9 cellular contexts compared by ENCODE assay signal in the genomic region with DNA sequence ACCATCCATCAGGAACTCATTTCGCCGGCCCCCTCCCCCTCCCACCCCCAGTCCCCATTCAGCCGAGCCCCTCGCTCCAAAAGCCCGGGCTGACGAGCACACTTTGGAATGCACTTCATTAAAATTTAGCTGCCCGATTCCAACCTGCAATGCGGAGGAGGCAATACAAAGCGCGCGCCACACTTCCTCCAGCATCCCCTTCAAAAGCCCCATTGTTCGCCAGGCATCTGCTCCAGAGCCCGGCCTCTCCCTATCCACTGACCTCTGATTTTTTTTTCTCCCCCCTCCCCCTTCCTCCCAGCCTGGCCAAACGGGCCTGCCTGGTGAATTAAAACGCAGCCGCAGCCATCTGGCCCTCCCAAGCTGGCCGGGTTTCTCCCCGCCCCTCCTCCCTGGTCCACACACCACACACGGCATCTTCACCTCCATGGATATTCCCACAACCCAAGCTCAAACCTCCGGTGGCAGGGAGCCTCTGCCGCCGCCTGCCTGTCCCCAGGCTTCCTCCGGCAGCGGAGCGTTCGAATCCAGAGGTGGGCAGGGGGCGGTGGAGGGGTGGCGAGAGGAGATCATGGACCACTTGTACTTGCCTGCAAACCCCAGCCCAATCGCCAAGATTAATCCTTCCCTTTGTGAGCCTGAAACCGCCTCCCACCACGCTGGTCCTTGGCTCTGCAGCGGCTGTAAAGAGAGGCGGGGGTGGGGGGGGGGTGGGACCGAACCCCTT.
DNase-seq lines count a peak whose midpoint lies in the region; ATAC-seq, FAIRE-seq and TF ChIP-seq lines count a peak whose summit lies in the region.
"Had no signal": no experiment of that assay in that cellular context is flagged by ENCODE, and none has a peak within 500 bp of the region (broad histone marks: within the 10 kb centered on the region; RNA-seq: fewer than 3 reads in every experiment).

No MANE protein-coding gene starts in this region.

- H3K9me3 ChIP-seq in osteoblast (ENCODE audit: low read depth, low read length) = no peaks in the 10 kb centered on the region
- H3K9me3 ChIP-seq in PC-3 (ENCODE audit: low read length) = no peaks in the 10 kb centered on the region

- TF ChIP-seq CTCF in osteoblast (IDR thresholded peaks at IDR 0.05; ENCODE audit: extremely low read depth, low read depth, low read length) (no peak), PC-3 (conservative IDR thresholded peaks at IDR 0.05; ENCODE audit: low read depth, low read length) (no peak)

- H3K9ac ChIP-seq in PC-3 (ENCODE audit: low read length) = no peak overlapping the region

- POLR2A ChIA-PET in PC-3 (lab: Charles Lee; ENCODE audit: unreplicated experiment) = no interaction called here

- no peaks in the 10 kb centered on the region for H3K36me3 ChIP-seq in osteoblast (ENCODE audit: insufficient read depth, low read length)
- no peaks in the 10 kb centered on the region for H3K36me3 ChIP-seq in PC-3 (ENCODE audit: low read depth, low read length)

- intact Hi-C loops in head of caudate nucleus (cut with DNase I) = loop anchor here (10.0 kb wide), 1 partner anchor 113 kb away; no protein-coding TSS in a partner anchor
- intact Hi-C loops in PC-3 (cut with micrococcal nuclease) = no loop called here

- H2AFZ ChIP-seq in osteoblast (ENCODE audit: low read length) = no peak overlapping the region
- H2AFZ ChIP-seq in PC-3 (ENCODE audit: low read length) = no peak overlapping the region

- BruUV-seq in PC-3 (replicated peaks; lab: Mats Ljungman, UMichigan) = no TSS peak

- H3K79me2 ChIP-seq in osteoblast (ENCODE audit: insufficient read depth, low read length) = peaks cover 48% of the 10 kb centered on the region
- no peaks in the 10 kb centered on the region for H3K79me2 ChIP-seq in PC-3 (ENCODE audit: low read length)

- no peak for ATAC-seq in PC-3
- ATAC-seq: Panc1 had no signal

- no peak overlapping the region for H3K27ac ChIP-seq in osteoblast (ENCODE audit: low read depth, low read length)
- no peak overlapping the region for H3K27ac ChIP-seq in PC-3 (ENCODE audit: low read length)

- CTCF ChIA-PET in PC-3 (lab: Charles Lee) = no interaction called here

- peak overlapping the region; percentile 62 for H3K4me3 ChIP-seq in osteoblast (ENCODE audit: insufficient read depth, low read length)
- no peak overlapping the region for H3K4me3 ChIP-seq in PC-3 (ENCODE audit: low read length)

- H3K27me3 ChIP-seq in osteoblast (ENCODE audit: insufficient read depth, low read length) (no peaks in the 10 kb centered on the region), PC-3 (ENCODE audit: low read length) (no peaks in the 10 kb centered on the region)

- H3K4me2 ChIP-seq in osteoblast (ENCODE audit: insufficient read depth, low read length) = peak overlapping the region; percentile 71
- H3K4me2 ChIP-seq in PC-3 (ENCODE audit: low read length) = no peak overlapping the region

- no peak for FAIRE-seq in RCC 7860 (lab: Jason Lieb, UNC)

- DNase-seq in DMS 273 (lab: John Stamatoyannopoulos, UW; ENCODE audit: unreplicated experiment) (peak; percentile 90), NCI-H82 treated with DMSO at 0.1 percent for 48 hours (lab: John Stamatoyannopoulos, UW; ENCODE audit: unreplicated experiment) (peak; percentile 43), head of caudate nucleus (peak; percentile 58 to 90 (median 79)), osteoblast (ENCODE audit: insufficient read length, low spot score, missing footprints) (peak; percentile 83), RCC 7860 (ENCODE audit: low spot score) (no peak), PC-3 (no peak)
- no peak for DNase-seq in activated CD8-positive, alpha-beta memory T cell treated with anti-CD3 and anti-CD28 coated beads, Interleukin-2, amount 50 U/mL, for 4 hours
- DNase-seq in stimulated activated CD4-positive, alpha-beta T cell treated with anti-CD3 and anti-CD28 coated beads, Interleukin-4, amount 100 ng/mL, for 1 hour = no peak

- H3F3A ChIP-seq in PC-3 (ENCODE audit: low read length, unreplicated experiment) = no peaks in the 10 kb centered on the region

- H3K4me1 ChIP-seq in osteoblast (ENCODE audit: insufficient read depth, low read length) = no peaks in the 10 kb centered on the region
- no peaks in the 10 kb centered on the region for H3K4me1 ChIP-seq in PC-3 (ENCODE audit: insufficient read depth, low read length)

- no peaks in the 10 kb centered on the region for H3K9me2 ChIP-seq in PC-3 (replicated peaks; ENCODE audit: low read length)

- H4K20me1 ChIP-seq in osteoblast (ENCODE audit: insufficient read depth, low read length) (peaks cover 78% of the 10 kb centered on the region), PC-3 (ENCODE audit: low read length) (no peaks in the 10 kb centered on the region)

Comparison
In these comparisons a context has a peak if more than half of its experiments do, and no peak if none do; other contexts are left out.
1. DNase-seq: peak in DMS 273 (single experiment), NCI-H82 treated with DMSO at 0.1 percent for 48 hours (single experiment), head of caudate nucleus (42 of 42) and osteoblast (single experiment); none in RCC 7860 (single experiment), PC-3 (single experiment), activated CD8-positive, alpha-beta memory T cell treated with anti-CD3 and anti-CD28 coated beads, Interleukin-2, amount 50 U/mL, for 4 hours (single experiment) and stimulated activated CD4-positive, alpha-beta T cell treated with anti-CD3 and anti-CD28 coated beads, Interleukin-4, amount 100 ng/mL, for 1 hour (single experiment).